In genomic region chr12:116135209-116135930, GRCh38 we compare ENCODE assay signal across 9 cellular contexts.
A peak's percentile ranks its signal among the peaks of the same experiment; 100 is the strongest.
DNase-seq lines count a peak whose midpoint lies in the region; ATAC-seq and TF ChIP-seq lines count a peak whose summit lies in the region.
"Had no signal": no experiment of that assay in that cellular context is flagged by ENCODE, and none has a peak within 500 bp of the region (broad histone marks: within the 10 kb centered on the region; RNA-seq: fewer than 3 reads in every experiment).

No MANE protein-coding gene starts in this region.

- H3K4me2 ChIP-seq in neuronal stem cell (ENCODE audit: insufficient read depth, low read length, poor library complexity, severe bottlenecking) = no peak overlapping the region

- ATAC-seq in heart right ventricle (peak in 5 of 8 donors; percentile 15 to 52 (median 23)), GM18858 (IDR thresholded peaks at IDR 0.05; ENCODE audit: unreplicated experiment) (no peak), HG03108 (IDR thresholded peaks at IDR 0.05; ENCODE audit: unreplicated experiment) (no peak)

- peak overlapping the region in 2 of 10 donors; percentile 15 to 18 for H3K27ac ChIP-seq in heart right ventricle
- H3K27ac ChIP-seq in left ventricle myocardium inferior (replicated peaks) = no peak overlapping the region
- H3K27ac ChIP-seq in neuronal stem cell (replicated peaks; ENCODE audit: low read length) = no peak overlapping the region

- peak in 1 of 2 donors; percentile 27 for DNase-seq in heart right ventricle
- DNase-seq in left ventricle myocardium inferior = no peak
- DNase-seq in SHP77 (lab: John Stamatoyannopoulos, UW) = peak; percentile 79 to 82
- peak; percentile 88 for DNase-seq in fibroblast of mammary gland (ENCODE audit: low read depth)
- DNase-seq in iPS-NIHi11 (ENCODE audit: low spot score) = no peak
- DNase-seq in neuronal stem cell (ENCODE audit: low spot score) = no peak
- DNase-seq: NCI-H774 had no signal

- H3K27me3 ChIP-seq in heart right ventricle = no peaks in the 10 kb centered on the region
- no peaks in the 10 kb centered on the region for H3K27me3 ChIP-seq in left ventricle myocardium inferior (ENCODE audit: low read depth)
- no peaks in the 10 kb centered on the region for H3K27me3 ChIP-seq in neuronal stem cell (ENCODE audit: control insufficient read depth in 3 of 3, insufficient read depth in 3 of 3, low read depth in 1 of 3, low read length in 3 of 3)

- H3K14ac ChIP-seq in neuronal stem cell (ENCODE audit: low read length) = no peak overlapping the region

- H3K4me3 ChIP-seq in heart right ventricle (no peak overlapping the region), left ventricle myocardium inferior (no peak overlapping the region), fibroblast of mammary gland (ENCODE audit: control insufficient read depth, low read depth, low read length) (no peak overlapping the region), neuronal stem cell (ENCODE audit: low read length in 2 of 2) (no peak overlapping the region)

- no peak overlapping the region for H2BK15ac ChIP-seq in neuronal stem cell (ENCODE audit: low read length)

- no peak overlapping the region for H4K8ac ChIP-seq in neuronal stem cell (ENCODE audit: low read depth, low read length)

- 55 to 59% methylated on average over 3 of the region's 3 CpGs for WGBS in heart right ventricle, 2 donors
- WGBS in neuronal stem cell (ENCODE audit: extremely low coverage in 2 of 2, insufficient read length in 2 of 2, insufficient replicate concordance in 1 of 2), 2 donors = no CpG with 5 or more reads among the region's 3 CpGs

- H3K36me3 ChIP-seq in heart right ventricle (no peaks in the 10 kb centered on the region), left ventricle myocardium inferior (no peaks in the 10 kb centered on the region), neuronal stem cell (replicated peaks in 1 of 2; ENCODE audit: control insufficient read depth in 2 of 2, insufficient read depth in 2 of 2, low read length in 2 of 2) (no peaks in the 10 kb centered on the region)

- H3K9ac ChIP-seq in neuronal stem cell (ENCODE audit: low read depth, low read length, poor library complexity) = no peak overlapping the region

- no peak overlapping the region for H2BK120ac ChIP-seq in neuronal stem cell (ENCODE audit: low read depth, low read length)

- TF ChIP-seq CTCF in heart right ventricle (IDR thresholded peaks at IDR 0.05) (no peak), left ventricle myocardium inferior (IDR thresholded peaks at IDR 0.05; ENCODE audit: borderline replicate concordance) (no peak), fibroblast of mammary gland (conservative IDR thresholded peaks at IDR 0.05; ENCODE audit: control insufficient read depth, insufficient read depth, low read depth, low read length) (no peak)

- H3K9me3 ChIP-seq in heart right ventricle (no peaks in the 10 kb centered on the region), left ventricle myocardium inferior (replicated peaks) (no peaks in the 10 kb centered on the region), neuronal stem cell (replicated peaks in 1 of 2; ENCODE audit: control insufficient read depth in 2 of 2, insufficient read depth in 1 of 2, low read depth in 1 of 2, low read length in 2 of 2) (no peaks in the 10 kb centered on the region)

- H3K18ac ChIP-seq in neuronal stem cell (ENCODE audit: low read length) = no peak overlapping the region

- no peak overlapping the region for H2BK12ac ChIP-seq in neuronal stem cell (ENCODE audit: low read length)

- no peak overlapping the region for H2AFZ ChIP-seq in neuronal stem cell (ENCODE audit: low read length)

- intact Hi-C loops in heart right ventricle (cut with DNase I) = loop anchor here in 4 of 10 donors (10.0 kb wide), 3 partner anchors 89 to 459 kb away; no protein-coding TSS in a partner anchor
- intact Hi-C loops in left ventricle myocardium inferior (cut with micrococcal nuclease) = no loop called here

- H2BK5ac ChIP-seq in neuronal stem cell (ENCODE audit: low read length) = no peak overlapping the region

- H2AK5ac ChIP-seq in neuronal stem cell (ENCODE audit: low read depth, low read length) = no peak overlapping the region

- H3K4me1 ChIP-seq in heart right ventricle (peaks cover 0 to 91% (median 70%) of the 10 kb centered on the region in 9 donors), left ventricle myocardium inferior (peaks cover 76% of the 10 kb centered on the region), neuronal stem cell (ENCODE audit: control insufficient read depth in 2 of 2, insufficient read depth in 1 of 2, low read depth in 1 of 2, low read length in 2 of 2) (peaks cover 6 to 9% of the 10 kb centered on the region in 2 donors)

- H3K23ac ChIP-seq in neuronal stem cell (ENCODE audit: low read depth, low read length, poor library complexity) = no peak overlapping the region

- no peak overlapping the region for H3K4ac ChIP-seq in neuronal stem cell (ENCODE audit: low read length)

- no peaks in the 10 kb centered on the region for H3K79me1 ChIP-seq in neuronal stem cell (ENCODE audit: low read depth, low read length)

- H4K91ac ChIP-seq in neuronal stem cell (ENCODE audit: low read depth, low read length, poor library complexity) = no peak overlapping the region

Comparison
In these comparisons a context has a peak if more than half of its experiments do, and no peak if none do; other contexts are left out.
1. ATAC-seq: peak in heart right ventricle (5 of 8); none in GM18858 (single experiment) and HG03108 (single experiment).
2. DNase-seq: peak in SHP77 (2 of 2) and fibroblast of mammary gland (single experiment); none in left ventricle myocardium inferior (single experiment), iPS-NIHi11 (single experiment) and neuronal stem cell (single experiment).